ENCODE assay signal across 14 cellular contexts in the genomic region with DNA sequence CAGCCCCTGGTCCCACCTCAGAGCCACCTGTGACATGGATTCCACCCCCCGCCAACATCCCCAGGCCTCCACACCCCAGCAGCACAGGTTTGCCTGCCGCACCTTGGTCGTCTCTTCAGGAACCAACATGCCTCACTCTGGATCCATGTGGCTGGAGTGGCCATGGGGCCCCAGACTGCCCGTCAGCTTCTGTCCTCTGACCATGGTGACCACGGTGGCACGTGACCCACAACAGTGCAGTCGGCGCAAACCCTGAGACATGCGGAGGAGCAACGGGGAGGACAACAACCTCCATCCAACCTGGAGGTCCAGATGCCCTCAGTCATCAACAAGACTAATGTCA.
"Had no signal": no experiment of that assay in that cellular context is flagged by ENCODE, and none has a peak within 500 bp of the region (broad histone marks: within the 10 kb centered on the region; RNA-seq: fewer than 3 reads in every experiment).

No MANE protein-coding gene starts in this region.

- H3K9me3 Mint-ChIP-seq: activated CD4-positive, alpha-beta T cell treated with anti-CD3 and anti-CD28 coated beads, Interleukin-2, amount 10 ng/mL, durations not matched to agents 24 days and 14 days; effector memory CD8-positive, alpha-beta T cell; immature natural killer cell; stimulated activated naive CD8-positive, alpha-beta T cell treated with anti-CD3 and anti-CD28 coated beads, Interleukin-15, amount 100 ng/mL, for 72 hours; T-helper 2 cell treated with Interferon-gamma antibody and Interleukin-4, amounts not matched to agents 5 μg/mL and 100 μg/mL, for 36 hours had no signal

- ATAC-seq: effector memory CD8-positive, alpha-beta T cell; stimulated activated naive CD8-positive, alpha-beta T cell treated with anti-CD3 and anti-CD28 coated beads, Interleukin-15, amount 100 ng/mL, for 72 hours had no signal

- H3K27me3 ChIP-seq: upper lobe of left lung had no signal

- H3K27ac Mint-ChIP-seq: activated CD4-positive, alpha-beta T cell treated with anti-CD3 and anti-CD28 coated beads, Interleukin-2, amount 10 ng/mL, durations not matched to agents 24 days and 14 days; activated naive CD8-positive, alpha-beta T cell; effector memory CD8-positive, alpha-beta T cell; immature natural killer cell; nephron progenitor cell; T-helper 2 cell treated with Interferon-gamma antibody and Interleukin-4, amounts not matched to agents 5 μg/mL and 100 μg/mL, for 36 hours had no signal

- H3K4me3 Mint-ChIP-seq: activated CD4-positive, alpha-beta T cell treated with anti-CD3 and anti-CD28 coated beads, Interleukin-2, amount 10 ng/mL, durations not matched to agents 24 days and 14 days; activated naive CD8-positive, alpha-beta T cell; effector memory CD8-positive, alpha-beta T cell; immature natural killer cell; mesothelial cell of epicardium; nephron progenitor cell; stimulated activated naive CD8-positive, alpha-beta T cell treated with anti-CD3 and anti-CD28 coated beads, Interleukin-15, amount 100 ng/mL, for 72 hours; T-helper 2 cell treated with Interferon-gamma antibody and Interleukin-4, amounts not matched to agents 5 μg/mL and 100 μg/mL, for 36 hours had no signal

- H3K4me1 Mint-ChIP-seq: activated CD4-positive, alpha-beta T cell treated with anti-CD3 and anti-CD28 coated beads, Interleukin-2, amount 10 ng/mL, durations not matched to agents 24 days and 14 days; immature natural killer cell; nephron progenitor cell; stimulated activated naive CD8-positive, alpha-beta T cell treated with anti-CD3 and anti-CD28 coated beads, Interleukin-15, amount 100 ng/mL, for 72 hours had no signal

- H3K36me3 ChIP-seq: suprapubic skin, upper lobe of left lung had no signal

- H3K9me3 ChIP-seq: suprapubic skin, upper lobe of left lung had no signal

- H3K4me1 ChIP-seq: upper lobe of left lung had no signal

- H3K4me3 ChIP-seq: SK-N-MC, suprapubic skin, upper lobe of left lung had no signal

- DNase-seq: activated CD4-positive, alpha-beta T cell treated with anti-CD3 and anti-CD28 coated beads, Interleukin-2, amount 10 ng/mL, durations not matched to agents 24 days and 14 days; activated CD4-positive, CD25-positive, alpha-beta regulatory T cell; dermis blood vessel endothelial cell; effector memory CD8-positive, alpha-beta T cell; immature natural killer cell; nephron progenitor cell; occipital lobe; stimulated activated naive CD8-positive, alpha-beta T cell treated with anti-CD3 and anti-CD28 coated beads, Interleukin-15, amount 100 ng/mL, for 72 hours had no signal

- H3K27ac ChIP-seq: SK-N-MC, suprapubic skin, upper lobe of left lung had no signal

- H3K36me3 Mint-ChIP-seq: activated naive CD8-positive, alpha-beta T cell; immature natural killer cell; mesothelial cell of epicardium had no signal
